Comparison of ENCODE assay signal across 10 cellular contexts in the genomic region with DNA sequence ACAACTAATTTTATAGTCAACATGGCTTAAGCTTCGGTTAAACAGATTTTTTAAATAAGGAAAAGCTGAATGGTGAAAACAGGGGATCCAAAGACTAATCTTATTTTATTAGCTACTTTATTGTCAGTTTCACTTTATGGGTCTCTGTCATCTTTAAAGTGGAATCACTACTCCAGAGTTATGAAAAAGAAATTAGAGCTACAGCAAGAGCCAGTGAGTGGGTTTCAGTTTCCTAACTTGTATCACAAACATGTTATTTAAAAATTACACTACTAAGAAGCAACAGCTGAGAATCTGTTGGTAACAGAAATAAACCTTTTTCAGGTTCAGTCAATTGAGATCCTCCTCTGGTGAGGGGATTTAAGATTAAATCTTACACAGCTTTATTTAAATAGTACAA. TPM values are rescaled to one million over a fixed set of nuclear protein-coding genes. Genes with fewer than 3 reads are reported as not detected.
DNase-seq lines count a peak whose midpoint lies in the region; ATAC-seq, FAIRE-seq and TF ChIP-seq lines count a peak whose summit lies in the region.
"Had no signal": no experiment of that assay in that cellular context is flagged by ENCODE, and none has a peak within 500 bp of the region (broad histone marks: within the 10 kb centered on the region; RNA-seq: fewer than 3 reads in every experiment).

No MANE protein-coding gene starts in this region.

- peak overlapping the region; percentile 69 for H3K4me3 ChIP-seq in CD4-positive, CD25-positive, alpha-beta regulatory T cell (ENCODE audit: low read depth, low read length)
- H3K4me3 ChIP-seq in esophagus squamous epithelium = no peak overlapping the region
- H3K4me3 ChIP-seq in spleen = no peak overlapping the region

- peak overlapping the region; percentile 39 to 85 (median 83) for H3K27ac Mint-ChIP-seq in CD4-positive, CD25-positive, alpha-beta regulatory T cell
- H3K27ac Mint-ChIP-seq in activated CD4-positive, alpha-beta memory T cell treated with anti-CD3 and anti-CD28 coated beads, Interleukin-2, amount 10 ng/mL, durations not matched to agents 7 days and 5 days = peak overlapping the region; percentile 50

- no peak for TF ChIP-seq POLR2A in esophagus squamous epithelium (IDR thresholded peaks at IDR 0.05)
- no peak for TF ChIP-seq POLR2A in spleen (IDR thresholded peaks at IDR 0.05)

- intact Hi-C loops in esophagus squamous epithelium (cut with DNase I) (no loop called here), spleen (cut with DNase I; ENCODE audit: low total_unique reads) (loop anchor here (10.0 kb wide), 1 partner anchor 397 kb away; a partner anchor contains a TSS)

- H3K27me3 Mint-ChIP-seq in CD4-positive, CD25-positive, alpha-beta regulatory T cell = no peaks in the 10 kb centered on the region
- H3K27me3 Mint-ChIP-seq in activated CD4-positive, alpha-beta memory T cell treated with anti-CD3 and anti-CD28 coated beads, Interleukin-2, amount 10 ng/mL, durations not matched to agents 7 days and 5 days = no peaks in the 10 kb centered on the region

- H3K9me3 Mint-ChIP-seq in CD4-positive, CD25-positive, alpha-beta regulatory T cell = peaks cover 0 to 2% (median 0%) of the 10 kb centered on the region in 7 donors
- H3K9me3 Mint-ChIP-seq in activated CD4-positive, alpha-beta memory T cell treated with anti-CD3 and anti-CD28 coated beads, Interleukin-2, amount 10 ng/mL, durations not matched to agents 7 days and 5 days = no peaks in the 10 kb centered on the region

- no peaks in the 10 kb centered on the region for H3K27me3 ChIP-seq in CD4-positive, CD25-positive, alpha-beta regulatory T cell (ENCODE audit: control insufficient read depth, insufficient read depth, low read length)
- H3K27me3 ChIP-seq in esophagus squamous epithelium (no peaks in the 10 kb centered on the region), spleen (replicated peaks in 1 of 7) (no peaks in the 10 kb centered on the region)

- no peak for TF ChIP-seq CTCF in esophagus squamous epithelium (IDR thresholded peaks at IDR 0.05)
- no peak for TF ChIP-seq CTCF in spleen (IDR thresholded peaks at IDR 0.05 in 8 of 11, conservative IDR thresholded peaks at IDR 0.05 in 3 of 11)

- POLR2A ChIA-PET in activated CD4-positive, alpha-beta memory T cell treated with anti-CD3 and anti-CD28 coated beads, Interleukin-2, amount 10 ng/mL, durations not matched to agents 7 days and 5 days (lab: Charles Lee) = interaction anchor here (1.8 to 3.7 kb wide), 2 partner anchors 9 to 17 kb away, joined by 4 to 34 read pairs; a partner anchor contains a TSS

- H3K36me3 ChIP-seq in CD4-positive, CD25-positive, alpha-beta regulatory T cell (ENCODE audit: control insufficient read depth, insufficient read depth, low read length) = peaks cover 88% of the 10 kb centered on the region
- H3K36me3 ChIP-seq in esophagus squamous epithelium (peaks cover 0 to 99% (median 10%) of the 10 kb centered on the region in 3 donors), spleen (peaks cover 0 to 100% (median 84%) of the 10 kb centered on the region in 6 donors)

- H3K4me3 Mint-ChIP-seq in CD4-positive, CD25-positive, alpha-beta regulatory T cell = peak overlapping the region; percentile 44 to 85 (median 64)
- no peak overlapping the region for H3K4me3 Mint-ChIP-seq in activated CD4-positive, alpha-beta memory T cell treated with anti-CD3 and anti-CD28 coated beads, Interleukin-2, amount 10 ng/mL, durations not matched to agents 7 days and 5 days

- WGBS in esophagus squamous epithelium, 2 donors = 63 to 69% methylated on average over 1 of the region's 1 CpG
- WGBS in spleen, 5 donors = 49 to 68% (median 60%) methylated on average over 1 of the region's 1 CpG

- peak; percentile 67 for FAIRE-seq in GM19239 (lab: Jason Lieb, UNC)

- CTCF ChIA-PET in activated CD4-positive, alpha-beta memory T cell treated with anti-CD3 and anti-CD28 coated beads, Interleukin-2, amount 10 ng/mL, durations not matched to agents 7 days and 5 days (lab: Charles Lee) = interaction anchor here (0.7 to 1.4 kb wide), 5 partner anchors 9 to 307 kb away, joined by 3 to 7 read pairs (median 3); no protein-coding TSS in a partner anchor

- ATAC-seq in CD4-positive, CD25-positive, alpha-beta regulatory T cell (ENCODE audit: low read depth in 2 of 2) = peak in 1 of 2 donors; percentile 37
- peak; percentile 76 for ATAC-seq in HG02981 (IDR thresholded peaks at IDR 0.05; ENCODE audit: unreplicated experiment)

- H3K9me3 ChIP-seq in CD4-positive, CD25-positive, alpha-beta regulatory T cell (ENCODE audit: control insufficient read depth in 2 of 2, low read length in 2 of 2) = no peaks in the 10 kb centered on the region
- no peaks in the 10 kb centered on the region for H3K9me3 ChIP-seq in esophagus squamous epithelium
- H3K9me3 ChIP-seq in spleen = no peaks in the 10 kb centered on the region
- H3K9me3 ChIP-seq: Caco-2 had no signal

- peaks cover 50% of the 10 kb centered on the region for H3K4me1 ChIP-seq in CD4-positive, CD25-positive, alpha-beta regulatory T cell (ENCODE audit: control insufficient read depth, insufficient read depth, low read length, poor library complexity, severe bottlenecking)
- H3K4me1 ChIP-seq in esophagus squamous epithelium = peaks cover 0 to 35% (median 0%) of the 10 kb centered on the region in 3 donors
- H3K4me1 ChIP-seq in spleen = peaks cover 12 to 85% (median 56%) of the 10 kb centered on the region in 6 donors
- H3K4me1 ChIP-seq: Caco-2 had no signal

- peaks cover 33 to 75% (median 61%) of the 10 kb centered on the region in 4 donors for H3K4me1 Mint-ChIP-seq in CD4-positive, CD25-positive, alpha-beta regulatory T cell
- H3K4me1 Mint-ChIP-seq in activated CD4-positive, alpha-beta memory T cell treated with anti-CD3 and anti-CD28 coated beads, Interleukin-2, amount 10 ng/mL, durations not matched to agents 7 days and 5 days = peaks cover 43% of the 10 kb centered on the region

- DNase-seq in CD4-positive, CD25-positive, alpha-beta regulatory T cell = peak in 1 of 3 donors; percentile 65
- DNase-seq in GM19239 (ENCODE audit: insufficient read length, low spot score) (no peak), esophagus squamous epithelium (lab: John Stamatoyannopoulos, UW) (no peak), NCI-H1930 (lab: John Stamatoyannopoulos, UW) (no peak), spleen (no peak), dermis blood vessel endothelial cell (no peak)
- no peak for DNase-seq in activated CD4-positive, alpha-beta memory T cell treated with anti-CD3 and anti-CD28 coated beads, Interleukin-2, amount 10 ng/mL, durations not matched to agents 7 days and 5 days
- DNase-seq: Caco-2, NCI-H146 had no signal

- peak overlapping the region; percentile 59 for H3K27ac ChIP-seq in CD4-positive, CD25-positive, alpha-beta regulatory T cell (ENCODE audit: insufficient read depth, low read length, poor library complexity, severe bottlenecking)
- H3K27ac ChIP-seq in esophagus squamous epithelium (no peak overlapping the region), spleen (peak overlapping the region in 4 of 8 donors; percentile 24 to 53 (median 40))

- H3K36me3 Mint-ChIP-seq in CD4-positive, CD25-positive, alpha-beta regulatory T cell = peaks cover 50% of the 10 kb centered on the region
- H3K36me3 Mint-ChIP-seq in activated CD4-positive, alpha-beta memory T cell treated with anti-CD3 and anti-CD28 coated beads, Interleukin-2, amount 10 ng/mL, durations not matched to agents 7 days and 5 days (ENCODE audit: low read depth) = peaks cover 67% of the 10 kb centered on the region

RNA-seq across cellular contexts. Expression of a gene that starts 10.0 kb away (rescaled TPM):
- 177 TPM for total RNA-seq in CD4-positive, CD25-positive, alpha-beta regulatory T cell
- polyA plus RNA-seq in CD4-positive, CD25-positive, alpha-beta regulatory T cell = 10 to 100 TPM; 38.5 to 50.1 (median 42.7) TPM
- 10 to 100 TPM; 74.5 TPM for total RNA-seq in activated CD4-positive, alpha-beta memory T cell treated with anti-CD3 and anti-CD28 coated beads, Interleukin-2, amount 10 ng/mL, durations not matched to agents 7 days and 5 days
- total RNA-seq in esophagus squamous epithelium (10 to 100 TPM; 22.1 to 47.7 (median 25.4) TPM), spleen (100 to 1,000 TPM in 3 of 7 donors, 10 to 100 TPM in 4; 87.5 to 130 (median 98.3) TPM), dermis blood vessel endothelial cell (21.1 and 21.7 TPM in 2 replicates)
- 1 to 10 TPM; 4.9 to 7.3 (median 6.3) TPM for polyA plus RNA-seq in spleen

RNA-seq across cellular contexts. Expression of a gene that starts 50.7 kb away (rescaled TPM):
- total RNA-seq in CD4-positive, CD25-positive, alpha-beta regulatory T cell = 20.8 TPM
- 10 to 100 TPM; 14.1 to 18.6 (median 18.2) TPM for polyA plus RNA-seq in CD4-positive, CD25-positive, alpha-beta regulatory T cell
- 10 to 100 TPM; 18.6 to 25.7 TPM for total RNA-seq in activated CD4-positive, alpha-beta memory T cell treated with anti-CD3 and anti-CD28 coated beads, Interleukin-2, amount 10 ng/mL, durations not matched to agents 7 days and 5 days
- 10 to 100 TPM; 27.7 to 41.1 (median 35.3) TPM for total RNA-seq in esophagus squamous epithelium
- total RNA-seq in spleen = 10 to 100 TPM; 12.0 to 28.7 (median 18.5) TPM
- polyA plus RNA-seq in spleen = 1 to 10 TPM; 3.6 to 5.8 (median 3.8) TPM
- total RNA-seq in dermis blood vessel endothelial cell = 32.8 and 38.8 TPM in 2 replicates
